ENCODE assay signal across 11 cellular contexts in genomic region chr22:46352691-46353386, GRCh38. TPM values are rescaled to one million over a fixed set of nuclear protein-coding genes. Genes with fewer than 3 reads are reported as not detected.
DNase-seq lines count a peak whose midpoint lies in the region; ATAC-seq and TF ChIP-seq lines count a peak whose summit lies in the region.
"Had no signal": no experiment of that assay in that cellular context is flagged by ENCODE, and none has a peak within 500 bp of the region (broad histone marks: within the 10 kb centered on the region; RNA-seq: fewer than 3 reads in every experiment).

No MANE protein-coding gene starts in this region.

- no peak overlapping the region for H3K4me3 ChIP-seq in upper lobe of right lung
- H3K4me3 ChIP-seq in naive thymus-derived CD4-positive, alpha-beta T cell (ENCODE audit: low read length): no peak overlapping the region

- peaks cover 76% of the 10 kb centered on the region for H3K36me3 ChIP-seq in upper lobe of right lung
- H3K36me3 ChIP-seq in naive thymus-derived CD4-positive, alpha-beta T cell (ENCODE audit: control insufficient read depth in 2 of 3, insufficient read depth in 3 of 3, low read length in 3 of 3): peaks cover 0 to 96% (median 22%) of the 10 kb centered on the region in 3 experiments

- CTCF ChIA-PET in activated naive CD4-positive, alpha-beta T cell treated with anti-CD3 and anti-CD28 coated beads, Interleukin-2, amount 10 ng/mL, durations not matched to agents 7 days and 5 days (lab: Charles Lee): no interaction called here
- CTCF ChIA-PET in naive thymus-derived CD4-positive, alpha-beta T cell (lab: Charles Lee): interaction anchor here (0.6 kb wide), 1 partner anchor 404 kb away, joined by 3 read pairs; no protein-coding TSS in a partner anchor
- CTCF ChIA-PET in activated CD4-positive, alpha-beta T cell treated with anti-CD3 and anti-CD28 coated beads, Interleukin-2, amount 10 ng/mL, durations not matched to agents 7 days and 5 days (lab: Charles Lee): no interaction called here

- H3K36me3 Mint-ChIP-seq in activated naive CD4-positive, alpha-beta T cell treated with anti-CD3 and anti-CD28 coated beads, Interleukin-2, amount 10 ng/mL, durations not matched to agents 7 days and 5 days: peaks cover 39% of the 10 kb centered on the region
- H3K36me3 Mint-ChIP-seq in naive thymus-derived CD4-positive, alpha-beta T cell: peaks cover 3 to 45% (median 15%) of the 10 kb centered on the region in 5 donors
- peaks cover 20% of the 10 kb centered on the region for H3K36me3 Mint-ChIP-seq in activated CD4-positive, alpha-beta T cell treated with anti-CD3 and anti-CD28 coated beads, Interleukin-2, amount 10 ng/mL, durations not matched to agents 7 days and 5 days (ENCODE audit: low read depth)

- no peaks in the 10 kb centered on the region for H3K27me3 ChIP-seq in upper lobe of right lung
- no peaks in the 10 kb centered on the region for H3K27me3 ChIP-seq in naive thymus-derived CD4-positive, alpha-beta T cell (ENCODE audit: control insufficient read depth in 2 of 2, insufficient read depth in 2 of 2, low read length in 2 of 2)

- no peak for DNase-seq in activated naive CD4-positive, alpha-beta T cell treated with anti-CD3 and anti-CD28 coated beads, Interleukin-2, amount 10 ng/mL, durations not matched to agents 7 days and 5 days
- DNase-seq in activated naive CD4-positive, alpha-beta T cell treated with anti-CD3 and anti-CD28 coated beads, Interleukin-2, amount 50 U/mL, for 16 hours: no peak
- DNase-seq in SK-MEL-5 (ENCODE audit: low read depth, low spot score) (peak; percentile 30), left cardiac atrium (peak; percentile 53), upper lobe of right lung (peak; percentile 81)
- no peak for DNase-seq in naive thymus-derived CD4-positive, alpha-beta T cell
- no peak for DNase-seq in activated CD4-positive, alpha-beta T cell treated with anti-CD3 and anti-CD28 coated beads, Interleukin-2, amount 10 ng/mL, durations not matched to agents 7 days and 5 days
- DNase-seq: CD4-positive, CD25-positive, alpha-beta regulatory T cell; hippocampal formation; NCI-H2029 treated with DMSO at 0.1 percent for 48 hours had no signal

- H3K27ac ChIP-seq in upper lobe of right lung: no peak overlapping the region
- no peak overlapping the region for H3K27ac ChIP-seq in naive thymus-derived CD4-positive, alpha-beta T cell (ENCODE audit: low read depth, low read length)

- H3K4me1 ChIP-seq in upper lobe of right lung: no peaks in the 10 kb centered on the region
- no peaks in the 10 kb centered on the region for H3K4me1 ChIP-seq in naive thymus-derived CD4-positive, alpha-beta T cell (ENCODE audit: control insufficient read depth in 2 of 2, insufficient read depth in 2 of 2, low read length in 2 of 2)

- H3K27me3 Mint-ChIP-seq in activated naive CD4-positive, alpha-beta T cell treated with anti-CD3 and anti-CD28 coated beads, Interleukin-2, amount 10 ng/mL, durations not matched to agents 7 days and 5 days: no peaks in the 10 kb centered on the region
- H3K27me3 Mint-ChIP-seq in naive thymus-derived CD4-positive, alpha-beta T cell: no peaks in the 10 kb centered on the region
- no peaks in the 10 kb centered on the region for H3K27me3 Mint-ChIP-seq in activated CD4-positive, alpha-beta T cell treated with anti-CD3 and anti-CD28 coated beads, Interleukin-2, amount 10 ng/mL, durations not matched to agents 7 days and 5 days
- H3K27me3 Mint-ChIP-seq: CD4-positive, CD25-positive, alpha-beta regulatory T cell had no signal

- POLR2A ChIA-PET in naive thymus-derived CD4-positive, alpha-beta T cell (lab: Charles Lee): no interaction called here
- POLR2A ChIA-PET in activated CD4-positive, alpha-beta T cell treated with anti-CD3 and anti-CD28 coated beads, Interleukin-2, amount 10 ng/mL, durations not matched to agents 7 days and 5 days (lab: Charles Lee): no interaction called here

- no peak for TF ChIP-seq CTCF in upper lobe of right lung (IDR thresholded peaks at IDR 0.05)

- no peaks in the 10 kb centered on the region for H3K9me3 Mint-ChIP-seq in activated naive CD4-positive, alpha-beta T cell treated with anti-CD3 and anti-CD28 coated beads, Interleukin-2, amount 10 ng/mL, durations not matched to agents 7 days and 5 days
- peaks cover 0 to 3% (median 0%) of the 10 kb centered on the region in 11 donors for H3K9me3 Mint-ChIP-seq in naive thymus-derived CD4-positive, alpha-beta T cell
- H3K9me3 Mint-ChIP-seq in activated CD4-positive, alpha-beta T cell treated with anti-CD3 and anti-CD28 coated beads, Interleukin-2, amount 10 ng/mL, durations not matched to agents 7 days and 5 days: no peaks in the 10 kb centered on the region
- H3K9me3 Mint-ChIP-seq: CD4-positive, CD25-positive, alpha-beta regulatory T cell had no signal

- in situ Hi-C loops in SK-MEL-5 (cut with HindIII; ENCODE audit: low pct_unique_long_range_greater_than_20kb, low sequenced_read_pairs): no loop called here

- peak overlapping the region; percentile 52 for H3K27ac Mint-ChIP-seq in activated naive CD4-positive, alpha-beta T cell treated with anti-CD3 and anti-CD28 coated beads, Interleukin-2, amount 10 ng/mL, durations not matched to agents 7 days and 5 days
- no peak overlapping the region for H3K27ac Mint-ChIP-seq in naive thymus-derived CD4-positive, alpha-beta T cell
- no peak overlapping the region for H3K27ac Mint-ChIP-seq in activated CD4-positive, alpha-beta T cell treated with anti-CD3 and anti-CD28 coated beads, Interleukin-2, amount 10 ng/mL, durations not matched to agents 7 days and 5 days
- H3K27ac Mint-ChIP-seq: CD4-positive, CD25-positive, alpha-beta regulatory T cell had no signal

- H3K4me3 Mint-ChIP-seq in activated naive CD4-positive, alpha-beta T cell treated with anti-CD3 and anti-CD28 coated beads, Interleukin-2, amount 10 ng/mL, durations not matched to agents 7 days and 5 days: no peak overlapping the region
- no peak overlapping the region for H3K4me3 Mint-ChIP-seq in naive thymus-derived CD4-positive, alpha-beta T cell
- H3K4me3 Mint-ChIP-seq in activated CD4-positive, alpha-beta T cell treated with anti-CD3 and anti-CD28 coated beads, Interleukin-2, amount 10 ng/mL, durations not matched to agents 7 days and 5 days: no peak overlapping the region
- H3K4me3 Mint-ChIP-seq: CD4-positive, CD25-positive, alpha-beta regulatory T cell had no signal

- no peaks in the 10 kb centered on the region for H3K9me3 ChIP-seq in upper lobe of right lung
- H3K9me3 ChIP-seq in naive thymus-derived CD4-positive, alpha-beta T cell (ENCODE audit: control insufficient read depth in 2 of 3, low read length in 3 of 3): no peaks in the 10 kb centered on the region

- ATAC-seq in left cardiac atrium: peak; percentile 10 to 66
- peak; percentile 82 for ATAC-seq in upper lobe of right lung
- no peak for ATAC-seq in naive thymus-derived CD4-positive, alpha-beta T cell
- no peak for ATAC-seq in GM18861 (IDR thresholded peaks at IDR 0.05; ENCODE audit: unreplicated experiment)

- intact Hi-C loops in left cardiac atrium (cut with DNase I): no loop called here
- intact Hi-C loops in upper lobe of right lung (cut with DNase I): no loop called here
- intact Hi-C loops in naive thymus-derived CD4-positive, alpha-beta T cell (cut with micrococcal nuclease): no loop called here

- H3K4me1 Mint-ChIP-seq in activated naive CD4-positive, alpha-beta T cell treated with anti-CD3 and anti-CD28 coated beads, Interleukin-2, amount 10 ng/mL, durations not matched to agents 7 days and 5 days: no peaks in the 10 kb centered on the region
- peaks cover 0 to 12% (median 0%) of the 10 kb centered on the region in 7 donors for H3K4me1 Mint-ChIP-seq in naive thymus-derived CD4-positive, alpha-beta T cell
- H3K4me1 Mint-ChIP-seq in activated CD4-positive, alpha-beta T cell treated with anti-CD3 and anti-CD28 coated beads, Interleukin-2, amount 10 ng/mL, durations not matched to agents 7 days and 5 days: no peaks in the 10 kb centered on the region

RNA-seq across cellular contexts. Expression of gene TRMU, which starts 17.3 kb away (rescaled TPM):
- 58.4 and 61.3 TPM in 2 replicates for total RNA-seq in SK-MEL-5 (2014; rRNA removed; shearing (Covaris generic))
- polyA plus RNA-seq in SK-MEL-5 (2015; cell fraction: cytosol; rRNA removed): 45.6 and 48.5 TPM in 2 replicates
- 351 and 398 TPM in 2 replicates for polyA plus RNA-seq in SK-MEL-5 (2015; cell fraction: nucleus; rRNA removed)
- total RNA-seq in left cardiac atrium (10 to 100 TPM; 27.5 to 41.9 TPM), upper lobe of right lung (34.9 TPM)
- 10 to 100 TPM; 56.9 to 92.1 (median 70.3) TPM for total RNA-seq in naive thymus-derived CD4-positive, alpha-beta T cell
- 10 to 100 TPM; 17.9 to 21.1 TPM for polyA plus RNA-seq in naive thymus-derived CD4-positive, alpha-beta T cell
- 10 to 100 TPM; 74.3 to 74.4 TPM for total RNA-seq in activated CD4-positive, alpha-beta T cell treated with anti-CD3 and anti-CD28 coated beads, Interleukin-2, amount 10 ng/mL, durations not matched to agents 7 days and 5 days

RNA-seq across cellular contexts. Expression of gene GTSE1, which starts 56.2 kb away (rescaled TPM):
- total RNA-seq in SK-MEL-5 (2014; rRNA removed; shearing (Covaris generic)): 15.6 and 16.5 TPM in 2 replicates
- 37.9 and 45.2 TPM in 2 replicates for polyA plus RNA-seq in SK-MEL-5 (2015; cell fraction: cytosol; rRNA removed)
- 47.0 and 75.3 TPM in 2 replicates for polyA plus RNA-seq in SK-MEL-5 (2015; cell fraction: nucleus; rRNA removed)
- total RNA-seq in left cardiac atrium (under 1 TPM; 0.24 to 0.94 TPM), upper lobe of right lung (0.43 TPM)
- 10 to 100 TPM in 1 of 5 experiments, under 1 TPM in 2, not detected in 2; 0.30 to 55.5 (median 0.61) TPM for total RNA-seq in naive thymus-derived CD4-positive, alpha-beta T cell
- not detected for polyA plus RNA-seq in naive thymus-derived CD4-positive, alpha-beta T cell
- total RNA-seq in activated CD4-positive, alpha-beta T cell treated with anti-CD3 and anti-CD28 coated beads, Interleukin-2, amount 10 ng/mL, durations not matched to agents 7 days and 5 days: 100 to 1,000 TPM in 1 of 2 experiments, 10 to 100 TPM in 1; 96.4 to 103 TPM

Comparison
In these comparisons a context has a peak if more than half of its experiments do, and no peak if none do; other contexts are left out.
1. DNase-seq: peak in SK-MEL-5 (single experiment), left cardiac atrium (single experiment) and upper lobe of right lung (single experiment); none in activated naive CD4-positive, alpha-beta T cell treated with anti-CD3 and anti-CD28 coated beads, Interleukin-2, amount 10 ng/mL, durations not matched to agents 7 days and 5 days (single experiment), activated naive CD4-positive, alpha-beta T cell treated with anti-CD3 and anti-CD28 coated beads, Interleukin-2, amount 50 U/mL, for 16 hours (single experiment), naive thymus-derived CD4-positive, alpha-beta T cell (0 of 9) and activated CD4-positive, alpha-beta T cell treated with anti-CD3 and anti-CD28 coated beads, Interleukin-2, amount 10 ng/mL, durations not matched to agents 7 days and 5 days (single experiment).
2. ATAC-seq: peak in left cardiac atrium (2 of 2) and upper lobe of right lung (single experiment); none in naive thymus-derived CD4-positive, alpha-beta T cell (single experiment) and GM18861 (single experiment).